In genomic region chr3:63706321-63707085, GRCh38 we compare ENCODE assay signal across 25 cellular contexts. TPM values are rescaled to one million over a fixed set of nuclear protein-coding genes. Genes with fewer than 3 reads are reported as not detected.
DNase-seq lines count a peak whose midpoint lies in the region; ATAC-seq and FAIRE-seq lines count a peak whose summit lies in the region.
"Had no signal": no experiment of that assay in that cellular context is flagged by ENCODE, and none has a peak within 500 bp of the region (broad histone marks: within the 10 kb centered on the region; RNA-seq: fewer than 3 reads in every experiment).

No MANE protein-coding gene starts in this region.

- no peak overlapping the region for H3K27ac ChIP-seq in epithelial cell of prostate
- H3K27ac ChIP-seq: lower lobe of right lung, sigmoid colon, upper lobe of right lung had no signal

- DNase-seq in Daoy (ENCODE audit: low read depth), result peak; percentile 43
- DNase-seq in NCI-H226, result peak; percentile 68
- peak; percentile 33 for DNase-seq in epithelial cell of prostate (ENCODE audit: low read depth, low spot score)
- peak; percentile 9 for DNase-seq in middle frontal gyrus (ENCODE audit: extremely low spot score, low spot score)
- no peak for DNase-seq in HTR-8/SVneo (ENCODE audit: insufficient read length, low spot score)
- DNase-seq: activated CD8-positive, alpha-beta memory T cell treated with anti-CD3 and anti-CD28 coated beads for 24 hours; adrenal gland; cerebellar nuclear complex; Kasumi-1; lower lobe of right lung; naive B cell; NCI-H1105 treated with DMSO at 0.1 percent for 48 hours; NCI-H2107; NCI-H524; SHP77; sigmoid colon; stimulated activated CD4-positive, alpha-beta T cell treated with anti-CD3 and anti-CD28 coated beads, Interleukin-1b, Interleukin-23, amount 100 ng/mL, for 48 hours; upper lobe of right lung had no signal

- no peak for FAIRE-seq in HTR-8/SVneo (lab: Jason Lieb, UNC)
- FAIRE-seq: endometrium had no signal

- ATAC-seq in HG03039 (IDR thresholded peaks at IDR 0.05; ENCODE audit: unreplicated experiment), result no peak
- ATAC-seq in GM18873 (IDR thresholded peaks at IDR 0.05; ENCODE audit: low FRiP score, unreplicated experiment), result no peak
- ATAC-seq: lower lobe of right lung, upper lobe of right lung had no signal

RNA-seq across cellular contexts. Expression of gene SNTN, which starts 54.0 kb away (rescaled TPM):
- total RNA-seq in Daoy (2014; rRNA removed; shearing (Covaris generic)), result not detected in 2 replicates
- total RNA-seq: adrenal gland; G401; glomerular endothelial cell; osteocyte; sigmoid colon; T-helper 1 cell treated with Interleukin-12 subunit alpha and Interleukin-12 subunit beta and Interleukin-4 antibody, amounts not matched to agents 30 ng/mL and 1 ng/mL, for 36 hours; upper lobe of right lung had no signal
